In genomic region chr18:48157956-48158355, GRCh38 we compare ENCODE assay signal across 22 cellular contexts.
"Had no signal": no experiment of that assay in that cellular context is flagged by ENCODE, and none has a peak within 500 bp of the region (broad histone marks: within the 10 kb centered on the region; RNA-seq: fewer than 3 reads in every experiment).

No MANE protein-coding gene starts in this region.

- DNase-seq: activated CD4-positive, alpha-beta T cell treated with anti-CD3 and anti-CD28 coated beads for 36 hours; activated CD4-positive, alpha-beta T cell treated with anti-CD3 and anti-CD28 coated beads, Interleukin-2, amount 50 U/mL, for 4 hours; activated effector memory CD4-positive, alpha-beta T cell treated with Interleukin-2 at 50 U/mL for 16 hours; activated naive CD4-positive, alpha-beta T cell treated with anti-CD3 and anti-CD28 coated beads for 36 hours; activated naive CD8-positive, alpha-beta T cell treated with anti-CD3 and anti-CD28 coated beads, Interleukin-2, amount 10 ng/mL, durations not matched to agents 7 days and 5 days; activated T-cell treated with anti-CD3 and anti-CD28 coated beads, Interleukin-2, amount 50 U/mL, for 72 hours; amniotic stem cell; cortex of kidney; heart left ventricle; islet precursor cell; left cardiac atrium; mesenchymal stem cell; nephron progenitor cell; nucleus accumbens; small intestine; stimulated activated CD4-positive, alpha-beta T cell treated with anti-CD3 and anti-CD28 coated beads, Interleukin-2, amount 100 ng/mL, for 24 hours; testis had no signal

- H3K36me3 ChIP-seq: cardiac muscle cell, heart left ventricle, vagina had no signal

- H3K27me3 ChIP-seq: cardiac muscle cell, heart left ventricle, testis, vagina had no signal

- ATAC-seq: activated CD4-positive, alpha-beta T cell treated with anti-CD3 and anti-CD28 coated beads for 36 hours; activated T-cell treated with anti-CD3 and anti-CD28 coated beads, Interleukin-2, amount 50 U/mL, for 72 hours; heart left ventricle; left cardiac atrium; sciatic nerve; stimulated activated memory B cell treated with anti-CD40 and anti-IgM and Interleukin-4, amounts not matched to agents 10 μg/mL and 1 μg/mL and 100 μg/mL, for 72 hours had no signal

- H3K27ac ChIP-seq: cardiac muscle cell, epithelial cell of prostate, heart left ventricle, testis, vagina had no signal

- H3K9me3 ChIP-seq: heart left ventricle, testis, vagina had no signal

- H3K4me3 ChIP-seq: cardiac muscle cell, heart left ventricle, testis, vagina had no signal
